2 cellular contexts compared by ENCODE assay signal in the genomic region with DNA sequence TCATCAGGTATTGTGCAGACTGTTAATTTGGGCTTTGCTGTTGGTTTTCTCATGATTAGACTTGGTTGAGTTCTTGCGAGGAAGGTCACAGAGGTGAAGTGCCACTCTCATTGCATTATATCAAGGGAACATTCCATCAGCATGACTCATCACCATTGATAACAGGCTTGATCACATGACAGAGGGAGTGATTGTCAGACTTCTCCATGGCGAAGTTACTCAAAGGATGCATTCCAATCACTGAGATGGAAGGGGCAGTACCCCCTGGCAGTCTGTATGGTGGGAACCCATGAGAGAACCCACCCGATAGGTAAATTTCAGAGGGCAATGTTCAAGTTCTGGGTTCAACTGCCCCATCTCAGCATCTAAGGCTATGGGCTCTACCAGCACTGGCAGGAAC.
TF ChIP-seq lines count a peak whose summit lies in the region.

No MANE protein-coding gene starts in this region.

TF ChIP-seq in H1, 55 proteins besides CTCF, POLR2A, EP300 and RAD21:
- peak; percentile 75; the same call in 1 of the 2 replicates for TF ChIP-seq TEAD4 (IDR thresholded peaks at IDR 0.05; ENCODE audit: low read depth, low read length)
- TF ChIP-seq, protein P1, sequence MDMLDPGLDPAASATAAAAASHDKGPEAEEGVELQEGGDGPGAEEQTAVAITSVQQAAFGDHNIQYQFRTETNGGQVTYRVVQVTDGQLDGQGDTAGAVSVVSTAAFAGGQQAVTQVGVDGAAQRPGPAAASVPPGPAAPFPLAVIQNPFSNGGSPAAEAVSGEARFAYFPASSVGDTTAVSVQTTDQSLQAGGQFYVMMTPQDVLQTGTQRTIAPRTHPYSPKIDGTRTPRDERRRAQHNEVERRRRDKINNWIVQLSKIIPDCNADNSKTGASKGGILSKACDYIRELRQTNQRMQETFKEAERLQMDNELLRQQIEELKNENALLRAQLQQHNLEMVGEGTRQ (IDR thresholded peaks at IDR 0.05; ENCODE audit: low read length) = peak; percentile 68
- no peak for TF ChIP-seq PHF8 (conservative IDR thresholded peaks at IDR 0.05; ENCODE audit: low read depth, low read length)
- no peak for TF ChIP-seq SP1 (IDR thresholded peaks at IDR 0.05; ENCODE audit: low read depth, low read length)
- TF ChIP-seq TBP (IDR thresholded peaks at IDR 0.05; ENCODE audit: low read depth, low read length) = no peak
- TF ChIP-seq JUN (IDR thresholded peaks at IDR 0.05; ENCODE audit: low read depth, low read length) = peak; percentile 88; the same call in 1 of the 2 replicates
- no peak for TF ChIP-seq SIN3A (conservative IDR thresholded peaks at IDR 0.05 in 1 of 2, IDR thresholded peaks at IDR 0.05 in 1 of 2; ENCODE audit: low read depth in 1 of 2, low read length in 2 of 2)
- TF ChIP-seq CHD2 (IDR thresholded peaks at IDR 0.05; ENCODE audit: low read length) = no peak
- no peak for TF ChIP-seq BCL11A (IDR thresholded peaks at IDR 0.05; ENCODE audit: low read depth in 2 of 2, low read length in 2 of 2)
- TF ChIP-seq SIRT6 (IDR thresholded peaks at IDR 0.05; ENCODE audit: low read length) = no peak
- TF ChIP-seq FOSL1 (IDR thresholded peaks at IDR 0.05; ENCODE audit: insufficient read depth, low read depth, low read length) = no peak
- no peak for TF ChIP-seq BRCA1 (IDR thresholded peaks at IDR 0.05; ENCODE audit: low read depth, low read length)
- TF ChIP-seq JUND (IDR thresholded peaks at IDR 0.05; ENCODE audit: low read length) = peak; percentile 99
- TF ChIP-seq, protein P2, sequence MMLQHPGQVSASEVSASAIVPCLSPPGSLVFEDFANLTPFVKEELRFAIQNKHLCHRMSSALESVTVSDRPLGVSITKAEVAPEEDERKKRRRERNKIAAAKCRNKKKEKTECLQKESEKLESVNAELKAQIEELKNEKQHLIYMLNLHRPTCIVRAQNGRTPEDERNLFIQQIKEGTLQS (IDR thresholded peaks at IDR 0.05; ENCODE audit: insufficient read depth, low read depth, low read length) = peak; percentile 46; the same call in 1 of the 2 replicates

TF ChIP-seq in HEK293T, 16 proteins besides CTCF, POLR2A, EP300 and RAD21:
- TF ChIP-seq, protein P3, sequence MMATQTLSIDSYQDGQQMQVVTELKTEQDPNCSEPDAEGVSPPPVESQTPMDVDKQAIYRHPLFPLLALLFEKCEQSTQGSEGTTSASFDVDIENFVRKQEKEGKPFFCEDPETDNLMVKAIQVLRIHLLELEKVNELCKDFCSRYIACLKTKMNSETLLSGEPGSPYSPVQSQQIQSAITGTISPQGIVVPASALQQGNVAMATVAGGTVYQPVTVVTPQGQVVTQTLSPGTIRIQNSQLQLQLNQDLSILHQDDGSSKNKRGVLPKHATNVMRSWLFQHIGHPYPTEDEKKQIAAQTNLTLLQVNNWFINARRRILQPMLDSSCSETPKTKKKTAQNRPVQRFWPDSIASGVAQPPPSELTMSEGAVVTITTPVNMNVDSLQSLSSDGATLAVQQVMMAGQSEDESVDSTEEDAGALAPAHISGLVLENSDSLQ (IDR thresholded peaks at IDR 0.05) = no peak
- no peak for TF ChIP-seq HDGF (IDR thresholded peaks at IDR 0.05; ENCODE audit: borderline replicate concordance)
- TF ChIP-seq TARDBP (IDR thresholded peaks at IDR 0.05) = no peak
- no peak for TF ChIP-seq FOXA1 (IDR thresholded peaks at IDR 0.05)
- no peak for TF ChIP-seq CTBP1 (IDR thresholded peaks at IDR 0.05; ENCODE audit: borderline replicate concordance)
- TF ChIP-seq BHLHE40 (IDR thresholded peaks at IDR 0.05; ENCODE audit: borderline replicate concordance) = no peak
- TF ChIP-seq FOXK2 (IDR thresholded peaks at IDR 0.05) = no peak
- TF ChIP-seq NFRKB (IDR thresholded peaks at IDR 0.05) = no peak
- TF ChIP-seq LEF1 (IDR thresholded peaks at IDR 0.05; ENCODE audit: borderline replicate concordance) = no peak
- TF ChIP-seq SUZ12 (IDR thresholded peaks at IDR 0.05) = no peak
- no peak for TF ChIP-seq FOXM1 (IDR thresholded peaks at IDR 0.05; ENCODE audit: borderline replicate concordance)
- TF ChIP-seq SP1 (IDR thresholded peaks at IDR 0.05) = no peak
- TF ChIP-seq ARNT (IDR thresholded peaks at IDR 0.05) = no peak
- no peak for TF ChIP-seq L3MBTL2 (conservative IDR thresholded peaks at IDR 0.05)
- TF ChIP-seq ZNF384 (IDR thresholded peaks at IDR 0.05) = no peak
- TF ChIP-seq ELF4 (IDR thresholded peaks at IDR 0.05) = no peak
